In genomic region chr2:235924675-235925063, GRCh38 we compare ENCODE assay signal across 23 cellular contexts.
"Had no signal": no experiment of that assay in that cellular context is flagged by ENCODE, and none has a peak within 500 bp of the region (broad histone marks: within the 10 kb centered on the region; RNA-seq: fewer than 3 reads in every experiment).

No MANE protein-coding gene starts in this region.

- H3K9me3 ChIP-seq: breast epithelium, colonic mucosa had no signal

- H2AFZ ChIP-seq: PC-9 had no signal

- H3K27ac Mint-ChIP-seq: activated CD8-positive, alpha-beta T cell treated with anti-CD3 and anti-CD28 coated beads, Interleukin-2, amount 10 ng/mL, durations not matched to agents 7 days and 5 days; activated naive CD4-positive, alpha-beta T cell treated with anti-CD3 and anti-CD28 coated beads, Interleukin-2, amount 50 U/mL, for 24 hours had no signal

- H3K27me3 ChIP-seq: breast epithelium, colonic mucosa had no signal

- ATAC-seq: activated CD8-positive, alpha-beta T cell treated with anti-CD3 and anti-CD28 coated beads, Interleukin-2, amount 10 ng/mL, durations not matched to agents 7 days and 5 days had no signal

- H3K36me3 ChIP-seq: breast epithelium, colonic mucosa had no signal

- DNase-seq: activated CD4-positive, alpha-beta T cell treated with anti-CD3 and anti-CD28 coated beads for 48 hours; activated CD4-positive, alpha-beta T cell treated with anti-CD3 and anti-CD28 coated beads, Interleukin-2, amount 50 U/mL, for 4 hours; activated CD4-positive, CD25-positive, alpha-beta regulatory T cell treated with anti-CD3 and anti-CD28 coated beads, Interleukin-2, amount 50 U/mL, for 72 hours; activated CD8-positive, alpha-beta memory T cell treated with anti-CD3 and anti-CD28 coated beads, Interleukin-2, amount 50 U/mL, for 48 hours; activated CD8-positive, alpha-beta T cell treated with anti-CD3 and anti-CD28 coated beads, Interleukin-2, amount 10 ng/mL, durations not matched to agents 7 days and 5 days; activated effector memory CD4-positive, alpha-beta T cell treated with Interleukin-2 at 50 U/mL for 16 hours; activated naive CD4-positive, alpha-beta T cell; activated T-cell treated with anti-CD3 and anti-CD28 coated beads, Interleukin-2, amount 50 U/mL, for 1 hour; aorta; caudate nucleus; colonic mucosa; MM.1S; NCI-H1105; NCI-H1436; NCI-H187; NCI-H2081; NCI-H446; NCI-H524; PC-9; SIG-M5; WERI-Rb-1 had no signal

- H3K4me1 Mint-ChIP-seq: activated naive CD4-positive, alpha-beta T cell treated with anti-CD3 and anti-CD28 coated beads, Interleukin-2, amount 50 U/mL, for 24 hours had no signal

- H3K27me3 Mint-ChIP-seq: activated naive CD4-positive, alpha-beta T cell treated with anti-CD3 and anti-CD28 coated beads, Interleukin-2, amount 50 U/mL, for 24 hours had no signal

- H3K4me1 ChIP-seq: breast epithelium, colonic mucosa had no signal

- H3K27ac ChIP-seq: breast epithelium, colonic mucosa, PC-9, WERI-Rb-1 had no signal

- H3K36me3 Mint-ChIP-seq: activated naive CD4-positive, alpha-beta T cell treated with anti-CD3 and anti-CD28 coated beads, Interleukin-2, amount 50 U/mL, for 24 hours had no signal

- H3K4me3 Mint-ChIP-seq: activated CD8-positive, alpha-beta T cell treated with anti-CD3 and anti-CD28 coated beads, Interleukin-2, amount 10 ng/mL, durations not matched to agents 7 days and 5 days; activated naive CD4-positive, alpha-beta T cell treated with anti-CD3 and anti-CD28 coated beads, Interleukin-2, amount 50 U/mL, for 24 hours had no signal

- H3K4me3 ChIP-seq: breast epithelium, colonic mucosa, PC-9 had no signal

- H3K4me2 ChIP-seq: PC-9 had no signal
